In the genomic region with DNA sequence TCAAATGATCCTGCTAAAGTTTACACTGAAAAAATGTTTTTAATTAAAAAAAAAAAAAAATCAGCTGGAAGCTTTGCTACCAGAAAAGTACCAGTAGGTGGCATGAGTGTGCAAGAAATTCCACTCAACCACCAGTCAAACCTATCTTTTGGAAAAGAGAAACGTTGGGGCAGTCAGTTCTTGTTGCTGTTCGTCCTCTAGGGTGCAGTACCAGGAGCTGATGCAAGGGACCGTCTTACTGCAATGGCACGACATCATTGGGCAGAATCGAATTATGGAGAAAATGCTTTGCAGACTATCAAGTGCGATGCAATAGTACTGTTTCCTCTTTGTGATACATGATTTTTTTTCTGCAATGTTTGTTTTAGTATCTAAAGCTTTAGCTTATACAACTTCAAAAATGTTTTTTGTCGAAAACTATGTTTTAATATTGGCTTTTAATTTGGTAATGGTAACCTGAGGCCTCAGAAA, we compare ENCODE assay signal across 8 cellular contexts. TPM values are rescaled to one million over a fixed set of nuclear protein-coding genes. Genes with fewer than 3 reads are reported as not detected.
DNase-seq lines count a peak whose midpoint lies in the region; ATAC-seq, FAIRE-seq and TF ChIP-seq lines count a peak whose summit lies in the region.

No MANE protein-coding gene starts in this region.

- peak; percentile 80 for FAIRE-seq in GM18507 (lab: Jason Lieb, UNC)

- H3K27ac ChIP-seq in spleen = no peak overlapping the region

- intact Hi-C loops in spleen (cut with DNase I; ENCODE audit: low total_unique reads) = loop anchor here (2.0 kb wide), 1 partner anchor 542 kb away; no protein-coding TSS in a partner anchor

- TF ChIP-seq CTCF in astrocyte of the spinal cord (IDR thresholded peaks at IDR 0.05; ENCODE audit: low read depth, low read length) (peak; percentile 86), spleen (IDR thresholded peaks at IDR 0.05 in 8 of 11, conservative IDR thresholded peaks at IDR 0.05 in 3 of 11) (peak; percentile 66 to 94 (median 87))

- no peaks in the 10 kb centered on the region for H3K27me3 ChIP-seq in spleen (replicated peaks in 1 of 7)

- WGBS in spleen, 5 donors = 18 to 19% (median 19%) methylated on average over 7 of the region's 7 CpGs

- in situ Hi-C loops in ACHN (cut with HindIII; ENCODE audit: low pct_ligation_motif_present, low pct_unique_long_range_greater_than_20kb, low sequenced_read_pairs) = no loop called here
- in situ Hi-C loops in astrocyte of the spinal cord (cut with HindIII; ENCODE audit: low sequenced_read_pairs) = no loop called here

- ATAC-seq in HG02981 (IDR thresholded peaks at IDR 0.05; ENCODE audit: unreplicated experiment) = peak; percentile 97

- peaks cover 0 to 35% (median 9%) of the 10 kb centered on the region in 6 donors for H3K4me1 ChIP-seq in spleen

- no peak for TF ChIP-seq POLR2A in spleen (IDR thresholded peaks at IDR 0.05)

- no peaks in the 10 kb centered on the region for H3K9me3 ChIP-seq in spleen

- H3K36me3 ChIP-seq in spleen = peaks cover 0 to 39% (median 10%) of the 10 kb centered on the region in 6 donors

- DNase-seq in ACHN (peak; percentile 94), GM18507 (ENCODE audit: extremely low spot score, insufficient read length, low read depth) (peak; percentile 57), NCI-H187 treated with DMSO at 0.1 percent for 48 hours (lab: John Stamatoyannopoulos, UW) (peak; percentile 74), T-helper 1 cell (peak in 4 of 5 donors; percentile 35 to 87 (median 58)), astrocyte of the spinal cord (ENCODE audit: low read depth, low spot score) (peak; percentile 87), hypothalamus (lab: John Stamatoyannopoulos, UW) (peak in 28 of 51 donors; percentile 2 to 67 (median 21)), spleen (no peak)

- H3K4me3 ChIP-seq in astrocyte of the spinal cord (ENCODE audit: low read depth, low read length) = no peak overlapping the region
- no peak overlapping the region for H3K4me3 ChIP-seq in spleen

RNA-seq across cellular contexts. Expression of a gene that starts 18.3 kb away (rescaled TPM):
- total RNA-seq in spleen = 100 to 1,000 TPM in 3 of 7 donors, 10 to 100 TPM in 4; 84.9 to 139 (median 96.6) TPM
- 10 to 100 TPM; 68.2 to 86.0 (median 73.1) TPM for polyA plus RNA-seq in spleen
